In genomic region chr10:67735430-67735829, GRCh38 we compare ENCODE assay signal across 16 cellular contexts. TPM values are rescaled to one million over a fixed set of nuclear protein-coding genes. Genes with fewer than 3 reads are reported as not detected.
"Had no signal": no experiment of that assay in that cellular context is flagged by ENCODE, and none has a peak within 500 bp of the region (broad histone marks: within the 10 kb centered on the region; RNA-seq: fewer than 3 reads in every experiment).

No MANE protein-coding gene starts in this region.

- H3K27me3 ChIP-seq: adrenal gland, ascending aorta, esophagus muscularis mucosa had no signal

- H3K4me3 ChIP-seq: adrenal gland, ascending aorta, coronary artery, esophagus muscularis mucosa, left ventricle myocardium inferior, spleen had no signal

- H3K27ac ChIP-seq: adrenal gland, ascending aorta, coronary artery, esophagus muscularis mucosa, left ventricle myocardium inferior, spleen, WERI-Rb-1 had no signal

- H3K4me1 ChIP-seq: adrenal gland, ascending aorta, esophagus muscularis mucosa, left ventricle myocardium inferior, spleen had no signal

- FAIRE-seq: frontal cortex had no signal

- H3K36me3 ChIP-seq: adrenal gland, ascending aorta, esophagus muscularis mucosa, left ventricle myocardium inferior, spleen, WERI-Rb-1 had no signal

- DNase-seq: activated naive CD4-positive, alpha-beta T cell; activated T-cell treated with anti-CD3 and anti-CD28 coated beads, Interleukin-2, amount 50 U/mL, for 1 hour; adrenal gland; hippocampal formation; kidney glomerular epithelial cell; left ventricle myocardium inferior; natural killer cell; spleen; stimulated activated CD4-positive, alpha-beta T cell treated with anti-CD3 and anti-CD28 coated beads, Interleukin-4, amount 100 ng/mL, for 24 hours; stimulated activated naive CD8-positive, alpha-beta T cell treated with anti-CD3 and anti-CD28 coated beads, Interleukin-15, Interleukin-2, amounts not matched to agents 100 U/mL and 50 U/mL, for 24 hours; WERI-Rb-1 had no signal

- ATAC-seq: natural killer cell; stimulated activated naive CD8-positive, alpha-beta T cell treated with anti-CD3 and anti-CD28 coated beads, Interleukin-15, Interleukin-2, amounts not matched to agents 100 U/mL and 50 U/mL, for 24 hours had no signal

- H3K9me3 ChIP-seq: adrenal gland, ascending aorta, esophagus muscularis mucosa had no signal

RNA-seq across cellular contexts. Expression of gene CTNNA3, which starts 39.4 kb away (rescaled TPM):
- total RNA-seq: lung microvascular endothelial cell, natural killer cell had no signal
